Comparison of ENCODE assay signal across 27 cellular contexts in genomic region chr19:7739801-7740659, GRCh38. TPM values are rescaled to one million over a fixed set of nuclear protein-coding genes. Genes with fewer than 3 reads are reported as not detected.
DNase-seq lines count a peak whose midpoint lies in the region; ATAC-seq, FAIRE-seq and TF ChIP-seq lines count a peak whose summit lies in the region.
"Had no signal": no experiment of that assay in that cellular context is flagged by ENCODE, and none has a peak within 500 bp of the region (broad histone marks: within the 10 kb centered on the region; RNA-seq: fewer than 3 reads in every experiment).

No MANE protein-coding gene starts in this region.

- H3K4me3 ChIP-seq in BLaER1 treated with 17β-estradiol and CSF1 and Interleukin-3, amounts not matched to agents 10 nM and 100 nM, result no peak overlapping the region
- H3K4me3 ChIP-seq in PC-9, result no peak overlapping the region
- peak overlapping the region; percentile 3 for H3K4me3 ChIP-seq in lower lobe of right lung
- no peak overlapping the region for H3K4me3 ChIP-seq in HepG2 (replicated peaks in 1 of 3; ENCODE audit: insufficient read depth in 1 of 3, low read depth in 2 of 3, low read length in 3 of 3)
- H3K4me3 ChIP-seq in MG63, result no peak overlapping the region
- H3K4me3 ChIP-seq: heart left ventricle had no signal

- peak overlapping the region; percentile 26; the same call in 1 of the 2 replicates for H3K4me3 Mint-ChIP-seq in HFFc6
- H3K4me3 Mint-ChIP-seq: activated CD8-positive, alpha-beta T cell treated with anti-CD3 and anti-CD28 coated beads for 36 hours; activated naive CD8-positive, alpha-beta T cell treated with anti-CD3 and anti-CD28 coated beads, Interleukin-2, amount 50 U/mL, for 24 hours; CD4-positive, CD25-positive, alpha-beta regulatory T cell; naive thymus-derived CD4-positive, alpha-beta T cell had no signal

- no peak for TF ChIP-seq RAD21 in HepG2 (CRISPR knock-in tag; IDR thresholded peaks at IDR 0.05)

- in situ Hi-C loops in HepG2 (cut with HindIII; ENCODE audit: extremely low pct_ligation_motif_present, low pct_unique_long_range_greater_than_20kb), result no loop called here

- no peaks in the 10 kb centered on the region for H3K9me3 ChIP-seq in BLaER1 treated with 17β-estradiol and CSF1 and Interleukin-3, amounts not matched to agents 10 nM and 100 nM (replicated peaks in 1 of 11)
- H3K9me3 ChIP-seq in PC-9 (ENCODE audit: insufficient read depth, low read depth) (no peaks in the 10 kb centered on the region), lower lobe of right lung (no peaks in the 10 kb centered on the region), HepG2 (ENCODE audit: low read length) (no peaks in the 10 kb centered on the region), MG63 (peaks cover 4% of the 10 kb centered on the region; the same call in 1 of the 2 replicates)
- H3K9me3 ChIP-seq: heart left ventricle had no signal

- WGBS in HepG2 (ENCODE audit: low lambda C conversion rate), result 30% methylated on average over 19 of the region's 19 CpGs

- H3K9ac ChIP-seq in BLaER1 treated with 17β-estradiol and CSF1 and Interleukin-3, amounts not matched to agents 10 nM and 100 nM, result peak overlapping the region in 1 of 11 experiments; percentile 52; a peak in 1 of 22 replicates
- H3K9ac ChIP-seq in HepG2 (ENCODE audit: insufficient read depth, low read depth, low read length), result no peak overlapping the region

- H3K4me1 ChIP-seq in BLaER1 treated with 17β-estradiol and CSF1 and Interleukin-3, amounts not matched to agents 10 nM and 100 nM, result peaks cover 33 to 92% (median 50%) of the 10 kb centered on the region in 10 experiments
- H3K4me1 ChIP-seq in PC-9 (replicated peaks; ENCODE audit: insufficient read depth) (no peaks in the 10 kb centered on the region), lower lobe of right lung (no peaks in the 10 kb centered on the region), HepG2 (ENCODE audit: insufficient read depth, low read length) (peaks cover 10% of the 10 kb centered on the region; the same call in 1 of the 2 replicates)

- TF ChIP-seq EP300 in HepG2 (IDR thresholded peaks at IDR 0.05; ENCODE audit: low read depth in 2 of 2, low read length in 2 of 2) (no peak), HepG2 (CRISPR knock-in tag; IDR thresholded peaks at IDR 0.05; ENCODE audit: borderline replicate concordance) (no peak)

- H3K4me1 Mint-ChIP-seq in HFFc6 (ENCODE audit: low read depth), result no peaks in the 10 kb centered on the region

- H3K9me2 ChIP-seq in PC-9 (ENCODE audit: insufficient read depth), result no peaks in the 10 kb centered on the region

- H3K9me3 Mint-ChIP-seq in HFFc6, result no peaks in the 10 kb centered on the region
- H3K9me3 Mint-ChIP-seq: activated CD8-positive, alpha-beta T cell treated with anti-CD3 and anti-CD28 coated beads for 36 hours; activated naive CD8-positive, alpha-beta T cell treated with anti-CD3 and anti-CD28 coated beads, Interleukin-2, amount 50 U/mL, for 24 hours; naive thymus-derived CD4-positive, alpha-beta T cell had no signal

- no TSS peak for BruUV-seq in PC-9 (replicated peaks; lab: Mats Ljungman, UMichigan)
- no TSS peak for BruUV-seq in HepG2 (replicated peaks; lab: Mats Ljungman, UMichigan)

- H3K36me3 Mint-ChIP-seq in HFFc6 (ENCODE audit: low read depth), result no peaks in the 10 kb centered on the region
- H3K36me3 Mint-ChIP-seq: CD4-positive, CD25-positive, alpha-beta regulatory T cell; naive thymus-derived CD4-positive, alpha-beta T cell had no signal

- FAIRE-seq in HepG2 (lab: Jason Lieb, UNC), result no peak

- peak overlapping the region; percentile 41 to 99 (median 64) for H3K4me2 ChIP-seq in BLaER1 treated with 17β-estradiol and CSF1 and Interleukin-3, amounts not matched to agents 10 nM and 100 nM
- H3K4me2 ChIP-seq in PC-9 (peak overlapping the region; percentile 26; the same call in 1 of the 2 replicates), HepG2 (ENCODE audit: low read depth, low read length) (no peak overlapping the region)

- H2AFZ ChIP-seq in PC-9 (0 out of 2 replicates have a peak overlapping the region, but pooled peaks have one; percentile 36), HepG2 (ENCODE audit: low read length) (no peak overlapping the region)

- intact Hi-C loops in PC-9 (cut with micrococcal nuclease; ENCODE audit: unreplicated experiment) (no loop called here), lower lobe of right lung (cut with DNase I) (no loop called here), HepG2 (cut with micrococcal nuclease; ENCODE audit: unreplicated experiment) (no loop called here)

- DNase-seq in HFFc6 (no peak), PC-9 (peak in 1 of 2 experiments; percentile 26), lower lobe of right lung (no peak), HepG2 (ENCODE audit: low spot score) (no peak), MG63 (no peak), NCI-H2227 (lab: John Stamatoyannopoulos, UW; ENCODE audit: unreplicated experiment) (no peak)
- DNase-seq: activated CD8-positive, alpha-beta T cell treated with anti-CD3 and anti-CD28 coated beads for 36 hours; activated gamma-delta T cell treated with Interleukin-2 at 50 U/mL for 16 hours; activated naive CD8-positive, alpha-beta T cell treated with anti-CD3 and anti-CD28 coated beads, Interleukin-2, amount 50 U/mL, for 24 hours; CD4-positive, CD25-positive, alpha-beta regulatory T cell; effector CD8-positive, alpha-beta T cell; EL; heart left ventricle; Kasumi-1; mesendoderm; naive thymus-derived CD4-positive, alpha-beta T cell; NCI-H1105 treated with DMSO at 0.1 percent for 48 hours; NCI-H2029 treated with DMSO at 0.1 percent for 48 hours; NCI-H226; SHP77 treated with DMSO at 0.1 percent for 48 hours; stimulated activated CD4-positive, alpha-beta T cell treated with anti-CD3 and anti-CD28 coated beads, Interleukin-4, amount 100 ng/mL, for 1 hour; stimulated activated naive CD4-positive, alpha-beta T cell had no signal

- no peak for TF ChIP-seq POLR2A in HepG2 (IDR thresholded peaks at IDR 0.05; ENCODE audit: insufficient read depth in 1 of 2, low read depth in 2 of 2, low read length in 2 of 2)

- H3K27ac Mint-ChIP-seq in HFFc6, result no peak overlapping the region
- H3K27ac Mint-ChIP-seq: activated CD8-positive, alpha-beta T cell treated with anti-CD3 and anti-CD28 coated beads for 36 hours; activated naive CD8-positive, alpha-beta T cell treated with anti-CD3 and anti-CD28 coated beads, Interleukin-2, amount 50 U/mL, for 24 hours had no signal

- peaks cover 22% of the 10 kb centered on the region for H3K27me3 Mint-ChIP-seq in HFFc6 (ENCODE audit: insufficient read depth)

- ATAC-seq in lower lobe of right lung (no peak), HG03175 (IDR thresholded peaks at IDR 0.05; ENCODE audit: unreplicated experiment) (no peak), HepG2 (no peak)
- ATAC-seq: activated CD8-positive, alpha-beta T cell treated with anti-CD3 and anti-CD28 coated beads for 36 hours; activated naive CD8-positive, alpha-beta T cell treated with anti-CD3 and anti-CD28 coated beads, Interleukin-2, amount 50 U/mL, for 24 hours; naive thymus-derived CD4-positive, alpha-beta T cell had no signal

- H3K27me3 ChIP-seq in BLaER1 treated with 17β-estradiol and CSF1 and Interleukin-3, amounts not matched to agents 10 nM and 100 nM, result peaks cover 0 to 4% (median 0%) of the 10 kb centered on the region in 11 experiments; a peak in 3 of 22 replicates
- H3K27me3 ChIP-seq in PC-9 (ENCODE audit: insufficient read depth, low read depth), result peaks cover 66% of the 10 kb centered on the region
- H3K27me3 ChIP-seq in lower lobe of right lung (ENCODE audit: low read depth), result no peaks in the 10 kb centered on the region
- H3K27me3 ChIP-seq in HepG2 (ENCODE audit: control insufficient read depth in 1 of 2, insufficient read depth in 2 of 2, low read length in 2 of 2), result peaks cover 3 to 26% of the 10 kb centered on the region in 2 experiments; a peak in 2 of 5 replicates
- peaks cover 79% of the 10 kb centered on the region for H3K27me3 ChIP-seq in MG63

- TF ChIP-seq CTCF in HFFc6 (IDR thresholded peaks at IDR 0.05) (no peak), PC-9 (conservative IDR thresholded peaks at IDR 0.05) (no peak), lower lobe of right lung (IDR thresholded peaks at IDR 0.05) (no peak), HepG2 (CRISPR knock-in tag; IDR thresholded peaks at IDR 0.05) (no peak)

- POLR2A ChIA-PET in PC-9 (lab: Charles Lee; ENCODE audit: unreplicated experiment), result no interaction called here
- POLR2A ChIA-PET in HepG2 (lab: Yijun Ruan, JAX), result no interaction called here

- H4K20me1 ChIP-seq in BLaER1 treated with 17β-estradiol and CSF1 and Interleukin-3, amounts not matched to agents 10 nM and 100 nM, result no peaks in the 10 kb centered on the region; a peak in 1 of 22 replicates
- H4K20me1 ChIP-seq in PC-9 (ENCODE audit: insufficient read depth) (no peaks in the 10 kb centered on the region), HepG2 (ENCODE audit: insufficient read depth, low read length) (no peaks in the 10 kb centered on the region)

- H3K79me2 ChIP-seq in PC-9 (ENCODE audit: low read depth), result no peaks in the 10 kb centered on the region
- no peaks in the 10 kb centered on the region for H3K79me2 ChIP-seq in HepG2 (ENCODE audit: insufficient read depth, low read length)

- H3K27ac ChIP-seq in BLaER1 treated with 17β-estradiol and CSF1 and Interleukin-3, amounts not matched to agents 10 nM and 100 nM, result peak overlapping the region in 2 of 11 experiments; percentile 46 to 49; a peak in 2 of 22 replicates
- H3K27ac ChIP-seq in PC-9 (no peak overlapping the region), lower lobe of right lung (no peak overlapping the region), HepG2 (ENCODE audit: extremely low read length, insufficient read depth, low read length) (no peak overlapping the region)

- H3K36me3 ChIP-seq in BLaER1 treated with 17β-estradiol and CSF1 and Interleukin-3, amounts not matched to agents 10 nM and 100 nM, result peaks cover 0 to 40% (median 0%) of the 10 kb centered on the region in 11 experiments; a peak in 4 of 22 replicates
- H3K36me3 ChIP-seq in PC-9 (ENCODE audit: low read depth), result no peaks in the 10 kb centered on the region
- no peaks in the 10 kb centered on the region for H3K36me3 ChIP-seq in lower lobe of right lung
- H3K36me3 ChIP-seq in HepG2 (replicated peaks in 1 of 2; ENCODE audit: control insufficient read depth in 1 of 2, insufficient read depth in 2 of 2, low read length in 2 of 2), result no peaks in the 10 kb centered on the region
- no peaks in the 10 kb centered on the region for H3K36me3 ChIP-seq in MG63
- H3K36me3 ChIP-seq: heart left ventricle had no signal

- CTCF ChIA-PET in PC-9 (lab: Charles Lee), result no interaction called here
- CTCF ChIA-PET in HepG2 (lab: Yijun Ruan, JAX; ENCODE audit: low intra/inter-chr PET ratio, low total read pairs), result no interaction called here

- H3F3A ChIP-seq in PC-9 (ENCODE audit: insufficient read depth, low read depth), result no peaks in the 10 kb centered on the region

RNA-seq across cellular contexts. Expression of gene CD209, which starts 7.3 kb away (rescaled TPM):
- not detected for total RNA-seq in HFFc6 (2021; fragmentation: NEBNext Ultra II Directional; extraction: Animal tissue kit (Norgen Biotek cat#: 25700))
- not detected in 2 replicates for total RNA-seq in PC-9 (2021)
- total RNA-seq in lower lobe of right lung, result 18.8 TPM
- total RNA-seq in HepG2 (2016; rRNA removed; fragmentation: Illumina TruSeq; extraction: Trizol), result not detected in 2 replicates
- total RNA-seq in HepG2 (2016; cell fraction: cytosol; rRNA removed; fragmentation: Illumina TruSeq; extraction: Trizol; ENCODE audit: low read depth), result not detected in 2 replicates
- not detected in 2 replicates for total RNA-seq in HepG2 (2016; cell fraction: insoluble cytoplasmic fraction; rRNA removed; fragmentation: Illumina TruSeq; extraction: Trizol)
- not detected in 2 replicates for total RNA-seq in HepG2 (2016; cell fraction: membrane; rRNA removed; fragmentation: Illumina TruSeq; extraction: Trizol)
- total RNA-seq in HepG2 (2016; cell fraction: nucleus; rRNA removed; fragmentation: Illumina TruSeq; extraction: Trizol), result not detected in 2 replicates
- not detected in 2 replicates for polyA plus RNA-seq in HepG2 (2011; rRNA removed)
- polyA plus RNA-seq in HepG2 (2011; cell fraction: cytosol; rRNA removed), result not detected in 2 replicates
- polyA plus RNA-seq in HepG2 (2011; cell fraction: nucleus; rRNA removed), result not detected in 2 replicates
- not detected in 2 replicates for polyA plus RNA-seq in HepG2 (2012)
- polyA plus RNA-seq in HepG2 (2016; cell fraction: cytosol; fragmentation: Illumina TruSeq; extraction: Trizol; ENCODE audit: low read depth), result not detected in 2 replicates
- polyA plus RNA-seq in HepG2 (2016; cell fraction: insoluble cytoplasmic fraction; fragmentation: Illumina TruSeq; extraction: Trizol; ENCODE audit: low read depth), result not detected in 2 replicates
- not detected in 2 replicates for polyA plus RNA-seq in HepG2 (2016; cell fraction: membrane; fragmentation: Illumina TruSeq; extraction: Trizol; ENCODE audit: low read depth)
- not detected in 2 replicates for polyA plus RNA-seq in HepG2 (2016; cell fraction: nucleus; fragmentation: Illumina TruSeq; extraction: Trizol; ENCODE audit: insufficient read depth, low read depth)
- not detected in 2 replicates for polyA minus RNA-seq in HepG2 (2011; rRNA and poly(A)+ RNA removed; ENCODE audit: low replicate concordance)
- polyA minus RNA-seq in HepG2 (2011; cell fraction: cytosol; rRNA and poly(A)+ RNA removed), result not detected in 2 replicates
- not detected in 2 replicates for polyA minus RNA-seq in HepG2 (2011; cell fraction: nucleus; rRNA and poly(A)+ RNA removed)
- total RNA-seq in MG63 (2014; rRNA removed; shearing (Covaris generic); ENCODE audit: low replicate concordance), result not detected in 2 replicates
- total RNA-seq: activated CD8-positive, alpha-beta T cell treated with anti-CD3 and anti-CD28 coated beads for 36 hours; CD4-positive, CD25-positive, alpha-beta regulatory T cell; HT1080 had no signal
- polyA plus RNA-seq: CD4-positive, CD25-positive, alpha-beta regulatory T cell; naive thymus-derived CD4-positive, alpha-beta T cell had no signal

RNA-seq across cellular contexts. Expression of gene CLEC4G, which starts 8.1 kb away (rescaled TPM):
- not detected for total RNA-seq in HFFc6 (2021; fragmentation: NEBNext Ultra II Directional; extraction: Animal tissue kit (Norgen Biotek cat#: 25700))
- not detected in 2 replicates for total RNA-seq in PC-9 (2021)
- total RNA-seq in lower lobe of right lung, result 2.9 TPM
- total RNA-seq in HepG2 (2016; rRNA removed; fragmentation: Illumina TruSeq; extraction: Trizol), result not detected in 2 replicates
- total RNA-seq in HepG2 (2016; cell fraction: cytosol; rRNA removed; fragmentation: Illumina TruSeq; extraction: Trizol; ENCODE audit: low read depth), result not detected in 2 replicates
- not detected in 2 replicates for total RNA-seq in HepG2 (2016; cell fraction: insoluble cytoplasmic fraction; rRNA removed; fragmentation: Illumina TruSeq; extraction: Trizol)
- not detected in 2 replicates for total RNA-seq in HepG2 (2016; cell fraction: membrane; rRNA removed; fragmentation: Illumina TruSeq; extraction: Trizol)
- total RNA-seq in HepG2 (2016; cell fraction: nucleus; rRNA removed; fragmentation: Illumina TruSeq; extraction: Trizol), result not detected in 2 replicates
- polyA plus RNA-seq in HepG2 (2011; rRNA removed), result not detected in 2 replicates
- not detected in 2 replicates for polyA plus RNA-seq in HepG2 (2011; cell fraction: cytosol; rRNA removed)
- polyA plus RNA-seq in HepG2 (2011; cell fraction: nucleus; rRNA removed), result not detected in 2 replicates
- not detected in 2 replicates for polyA plus RNA-seq in HepG2 (2012)
- not detected in 2 replicates for polyA plus RNA-seq in HepG2 (2016; cell fraction: cytosol; fragmentation: Illumina TruSeq; extraction: Trizol; ENCODE audit: low read depth)
- polyA plus RNA-seq in HepG2 (2016; cell fraction: insoluble cytoplasmic fraction; fragmentation: Illumina TruSeq; extraction: Trizol; ENCODE audit: low read depth), result not detected in 2 replicates
- not detected in 2 replicates for polyA plus RNA-seq in HepG2 (2016; cell fraction: membrane; fragmentation: Illumina TruSeq; extraction: Trizol; ENCODE audit: low read depth)
- polyA plus RNA-seq in HepG2 (2016; cell fraction: nucleus; fragmentation: Illumina TruSeq; extraction: Trizol; ENCODE audit: insufficient read depth, low read depth), result not detected in 2 replicates
- not detected in 2 replicates for polyA minus RNA-seq in HepG2 (2011; rRNA and poly(A)+ RNA removed; ENCODE audit: low replicate concordance)
- not detected in 2 replicates for polyA minus RNA-seq in HepG2 (2011; cell fraction: cytosol; rRNA and poly(A)+ RNA removed)
- not detected in 2 replicates for polyA minus RNA-seq in HepG2 (2011; cell fraction: nucleus; rRNA and poly(A)+ RNA removed)
- not detected in 2 replicates for total RNA-seq in MG63 (2014; rRNA removed; shearing (Covaris generic); ENCODE audit: low replicate concordance)
- total RNA-seq: activated CD8-positive, alpha-beta T cell treated with anti-CD3 and anti-CD28 coated beads for 36 hours; CD4-positive, CD25-positive, alpha-beta regulatory T cell; epithelial cell of proximal tubule; HT1080 had no signal
- polyA plus RNA-seq: CD4-positive, CD25-positive, alpha-beta regulatory T cell; naive thymus-derived CD4-positive, alpha-beta T cell had no signal

RNA-seq across cellular contexts. Expression of gene CLEC4M, which starts 23.0 kb away (rescaled TPM):
- not detected for total RNA-seq in HFFc6 (2021; fragmentation: NEBNext Ultra II Directional; extraction: Animal tissue kit (Norgen Biotek cat#: 25700))
- total RNA-seq in PC-9 (2021), result not detected in 2 replicates
- total RNA-seq in lower lobe of right lung, result 5.8 TPM
- not detected in 2 replicates for total RNA-seq in HepG2 (2016; rRNA removed; fragmentation: Illumina TruSeq; extraction: Trizol)
- total RNA-seq in HepG2 (2016; cell fraction: cytosol; rRNA removed; fragmentation: Illumina TruSeq; extraction: Trizol; ENCODE audit: low read depth), result not detected in 2 replicates
- not detected in 2 replicates for total RNA-seq in HepG2 (2016; cell fraction: insoluble cytoplasmic fraction; rRNA removed; fragmentation: Illumina TruSeq; extraction: Trizol)
- not detected in 2 replicates for total RNA-seq in HepG2 (2016; cell fraction: membrane; rRNA removed; fragmentation: Illumina TruSeq; extraction: Trizol)
- not detected in 2 replicates for total RNA-seq in HepG2 (2016; cell fraction: nucleus; rRNA removed; fragmentation: Illumina TruSeq; extraction: Trizol)
- polyA plus RNA-seq in HepG2 (2011; rRNA removed), result 0.07 TPM in 1 of 2 replicates, not detected in the other
- polyA plus RNA-seq in HepG2 (2011; cell fraction: cytosol; rRNA removed), result not detected in 2 replicates
- polyA plus RNA-seq in HepG2 (2011; cell fraction: nucleus; rRNA removed), result not detected in 2 replicates
- polyA plus RNA-seq in HepG2 (2012), result not detected in 2 replicates
- not detected in 2 replicates for polyA plus RNA-seq in HepG2 (2016; cell fraction: cytosol; fragmentation: Illumina TruSeq; extraction: Trizol; ENCODE audit: low read depth)
- polyA plus RNA-seq in HepG2 (2016; cell fraction: insoluble cytoplasmic fraction; fragmentation: Illumina TruSeq; extraction: Trizol; ENCODE audit: low read depth), result not detected in 2 replicates
- polyA plus RNA-seq in HepG2 (2016; cell fraction: membrane; fragmentation: Illumina TruSeq; extraction: Trizol; ENCODE audit: low read depth), result not detected in 2 replicates
- polyA plus RNA-seq in HepG2 (2016; cell fraction: nucleus; fragmentation: Illumina TruSeq; extraction: Trizol; ENCODE audit: insufficient read depth, low read depth), result not detected in 2 replicates
- polyA minus RNA-seq in HepG2 (2011; rRNA and poly(A)+ RNA removed; ENCODE audit: low replicate concordance), result not detected in 2 replicates
- polyA minus RNA-seq in HepG2 (2011; cell fraction: cytosol; rRNA and poly(A)+ RNA removed), result not detected in 2 replicates
- not detected in 2 replicates for polyA minus RNA-seq in HepG2 (2011; cell fraction: nucleus; rRNA and poly(A)+ RNA removed)
- total RNA-seq in MG63 (2014; rRNA removed; shearing (Covaris generic); ENCODE audit: low replicate concordance), result not detected in 2 replicates
- total RNA-seq: activated CD8-positive, alpha-beta T cell treated with anti-CD3 and anti-CD28 coated beads for 36 hours; CD4-positive, CD25-positive, alpha-beta regulatory T cell; epithelial cell of proximal tubule; heart left ventricle; HT1080; naive thymus-derived CD4-positive, alpha-beta T cell; temporal lobe had no signal
- polyA plus RNA-seq: heart left ventricle had no signal

RNA-seq across cellular contexts. Expression of gene FCER2, which starts 38.1 kb away (rescaled TPM):
- total RNA-seq in HFFc6 (2021; fragmentation: NEBNext Ultra II Directional; extraction: Animal tissue kit (Norgen Biotek cat#: 25700)), result not detected
- total RNA-seq in PC-9 (2021) (not detected in 2 replicates), lower lobe of right lung (0.50 TPM), HepG2 (2016; rRNA removed; fragmentation: Illumina TruSeq; extraction: Trizol) (not detected in 2 replicates)
- total RNA-seq in HepG2 (2016; cell fraction: cytosol; rRNA removed; fragmentation: Illumina TruSeq; extraction: Trizol; ENCODE audit: low read depth), result not detected in 2 replicates
- total RNA-seq in HepG2 (2016; cell fraction: insoluble cytoplasmic fraction; rRNA removed; fragmentation: Illumina TruSeq; extraction: Trizol), result not detected in 2 replicates
- not detected in 2 replicates for total RNA-seq in HepG2 (2016; cell fraction: membrane; rRNA removed; fragmentation: Illumina TruSeq; extraction: Trizol)
- not detected in 2 replicates for total RNA-seq in HepG2 (2016; cell fraction: nucleus; rRNA removed; fragmentation: Illumina TruSeq; extraction: Trizol)
- polyA plus RNA-seq in HepG2 (2011; rRNA removed), result not detected in 2 replicates
- 0.03 TPM in 1 of 2 replicates, not detected in the other for polyA plus RNA-seq in HepG2 (2011; cell fraction: cytosol; rRNA removed)
- polyA plus RNA-seq in HepG2 (2011; cell fraction: nucleus; rRNA removed), result 0.09 TPM in 1 of 2 replicates, not detected in the other
- polyA plus RNA-seq in HepG2 (2012), result not detected in 2 replicates
- not detected in 2 replicates for polyA plus RNA-seq in HepG2 (2016; cell fraction: cytosol; fragmentation: Illumina TruSeq; extraction: Trizol; ENCODE audit: low read depth)
- polyA plus RNA-seq in HepG2 (2016; cell fraction: insoluble cytoplasmic fraction; fragmentation: Illumina TruSeq; extraction: Trizol; ENCODE audit: low read depth), result not detected in 2 replicates
- not detected in 2 replicates for polyA plus RNA-seq in HepG2 (2016; cell fraction: membrane; fragmentation: Illumina TruSeq; extraction: Trizol; ENCODE audit: low read depth)
- polyA plus RNA-seq in HepG2 (2016; cell fraction: nucleus; fragmentation: Illumina TruSeq; extraction: Trizol; ENCODE audit: insufficient read depth, low read depth), result not detected in 2 replicates
- 0.14 TPM in 1 of 2 replicates, not detected in the other for polyA minus RNA-seq in HepG2 (2011; rRNA and poly(A)+ RNA removed; ENCODE audit: low replicate concordance)
- not detected in 2 replicates for polyA minus RNA-seq in HepG2 (2011; cell fraction: cytosol; rRNA and poly(A)+ RNA removed)
- not detected in 2 replicates for polyA minus RNA-seq in HepG2 (2011; cell fraction: nucleus; rRNA and poly(A)+ RNA removed)
- not detected in 2 replicates for total RNA-seq in MG63 (2014; rRNA removed; shearing (Covaris generic); ENCODE audit: low replicate concordance)
- total RNA-seq: CD4-positive, CD25-positive, alpha-beta regulatory T cell; epithelial cell of proximal tubule; HT1080 had no signal

RNA-seq across cellular contexts. Expression of gene TRAPPC5, which starts 59.4 kb away (rescaled TPM):
- total RNA-seq in HFFc6 (2021; fragmentation: NEBNext Ultra II Directional; extraction: Animal tissue kit (Norgen Biotek cat#: 25700)), result 100 to 1,000 TPM; 143 to 179 (median 159) TPM
- 81.2 and 103 TPM in 2 replicates for total RNA-seq in PC-9 (2021)
- total RNA-seq in lower lobe of right lung, result 75.3 TPM
- total RNA-seq in HepG2 (2016; rRNA removed; fragmentation: Illumina TruSeq; extraction: Trizol), result 74.8 and 78.7 TPM in 2 replicates
- total RNA-seq in HepG2 (2016; cell fraction: cytosol; rRNA removed; fragmentation: Illumina TruSeq; extraction: Trizol; ENCODE audit: low read depth), result 73.7 and 88.2 TPM in 2 replicates
- 85.8 and 87.4 TPM in 2 replicates for total RNA-seq in HepG2 (2016; cell fraction: insoluble cytoplasmic fraction; rRNA removed; fragmentation: Illumina TruSeq; extraction: Trizol)
- 66.2 and 93.1 TPM in 2 replicates for total RNA-seq in HepG2 (2016; cell fraction: membrane; rRNA removed; fragmentation: Illumina TruSeq; extraction: Trizol)
- total RNA-seq in HepG2 (2016; cell fraction: nucleus; rRNA removed; fragmentation: Illumina TruSeq; extraction: Trizol), result 38.3 and 41.5 TPM in 2 replicates
- polyA plus RNA-seq in HepG2 (2011; rRNA removed), result 38.5 and 53.6 TPM in 2 replicates
- 23.1 and 50.4 TPM in 2 replicates for polyA plus RNA-seq in HepG2 (2011; cell fraction: cytosol; rRNA removed)
- polyA plus RNA-seq in HepG2 (2011; cell fraction: nucleus; rRNA removed), result 17.6 and 18.8 TPM in 2 replicates
- 25.3 and 48.3 TPM in 2 replicates for polyA plus RNA-seq in HepG2 (2012)
- polyA plus RNA-seq in HepG2 (2016; cell fraction: cytosol; fragmentation: Illumina TruSeq; extraction: Trizol; ENCODE audit: low read depth), result 68.2 and 80.1 TPM in 2 replicates
- polyA plus RNA-seq in HepG2 (2016; cell fraction: insoluble cytoplasmic fraction; fragmentation: Illumina TruSeq; extraction: Trizol; ENCODE audit: low read depth), result 78.0 and 80.4 TPM in 2 replicates
- polyA plus RNA-seq in HepG2 (2016; cell fraction: membrane; fragmentation: Illumina TruSeq; extraction: Trizol; ENCODE audit: low read depth), result 55.0 and 69.6 TPM in 2 replicates
- polyA plus RNA-seq in HepG2 (2016; cell fraction: nucleus; fragmentation: Illumina TruSeq; extraction: Trizol; ENCODE audit: insufficient read depth, low read depth), result 68.2 and 71.7 TPM in 2 replicates
- polyA minus RNA-seq in HepG2 (2011; rRNA and poly(A)+ RNA removed; ENCODE audit: low replicate concordance), result 46.6 and 82.5 TPM in 2 replicates
- 36.2 and 41.8 TPM in 2 replicates for polyA minus RNA-seq in HepG2 (2011; cell fraction: cytosol; rRNA and poly(A)+ RNA removed)
- polyA minus RNA-seq in HepG2 (2011; cell fraction: nucleus; rRNA and poly(A)+ RNA removed), result 1.1 and 1.3 TPM in 2 replicates
- 159 and 202 TPM in 2 replicates for total RNA-seq in MG63 (2014; rRNA removed; shearing (Covaris generic); ENCODE audit: low replicate concordance)

Comparison
In these comparisons a context has a peak if more than half of its experiments do, and no peak if none do; other contexts are left out.
1. RNA of gene CD209, which starts 7.3 kb away (total RNA-seq): 18.8 TPM in lower lobe of right lung (single experiment); not detected in HFFc6, not detected in PC-9, not detected in HepG2 and not detected in MG63; every median in the first group is over 10 times any median in the second.